In the genomic region with DNA sequence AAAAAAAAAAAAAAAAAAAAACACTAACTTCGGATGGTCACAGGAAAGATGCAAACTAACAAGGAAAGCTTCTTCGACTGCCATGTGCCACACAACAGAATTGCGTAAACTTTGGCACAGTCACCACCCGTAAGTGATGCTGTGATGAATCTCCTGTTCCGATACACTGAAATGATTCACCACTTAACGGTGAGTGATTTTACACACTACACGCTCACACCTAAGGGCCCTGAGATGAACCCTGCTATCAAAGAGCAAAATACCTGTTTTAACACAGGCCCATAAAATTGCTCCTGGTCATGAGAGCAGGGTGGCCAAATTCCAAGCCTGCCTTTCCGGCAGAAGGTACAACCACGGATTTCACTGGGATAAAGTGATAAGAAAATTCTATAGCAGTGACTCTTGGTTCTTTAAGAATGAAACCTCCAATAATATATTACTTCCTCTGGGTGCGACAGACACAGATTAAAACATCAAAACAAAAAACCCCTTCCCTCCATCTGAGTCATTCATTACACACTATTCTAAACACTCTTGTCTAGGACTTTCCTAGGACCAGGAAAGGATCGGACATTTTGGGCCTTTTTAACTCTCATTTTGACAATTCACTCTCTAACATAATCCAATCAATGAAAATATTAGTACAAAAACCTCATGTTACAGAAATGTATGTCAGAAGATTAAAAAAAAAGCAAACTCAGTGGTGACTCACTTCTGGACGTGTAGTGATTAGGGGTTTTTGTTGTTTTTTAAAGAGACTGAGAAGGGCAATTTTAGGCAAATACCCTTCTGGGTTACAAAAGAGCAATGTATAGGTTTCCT, we compare ENCODE assay signal across 8 cellular contexts. TPM values are rescaled to one million over a fixed set of nuclear protein-coding genes. Genes with fewer than 3 reads are reported as not detected.
A peak's percentile ranks its signal among the peaks of the same experiment; 100 is the strongest.
DNase-seq lines count a peak whose midpoint lies in the region; ATAC-seq and TF ChIP-seq lines count a peak whose summit lies in the region.

No MANE protein-coding gene starts in this region.

- DNase-seq in CD4-positive, alpha-beta T cell: peak in 1 of 10 experiments; percentile 14
- DNase-seq in activated CD4-positive, alpha-beta memory T cell treated with anti-CD3 and anti-CD28 coated beads, Interleukin-2, amount 10 ng/mL, durations not matched to agents 7 days and 5 days: peak; percentile 61
- DNase-seq in germinal center (ENCODE audit: low spot score) (peak; percentile 58), stomach (no peak), NCI-H1417 (lab: John Stamatoyannopoulos, UW) (no peak), Ammon's horn (ENCODE audit: low spot score) (no peak)

- peak overlapping the region in 2 of 4 donors; percentile 0 to 3 for H3K4me3 ChIP-seq in stomach

- peak; percentile 63 for ATAC-seq in CD4-positive, alpha-beta T cell (ENCODE audit: poor library complexity)
- ATAC-seq in GM19455 (IDR thresholded peaks at IDR 0.05; ENCODE audit: unreplicated experiment) (peak; percentile 54), HG03439 (IDR thresholded peaks at IDR 0.05; ENCODE audit: unreplicated experiment) (peak; percentile 60)

- CTCF ChIA-PET in CD4-positive, alpha-beta T cell (lab: Charles Lee): interaction anchor here (0.9 to 2.3 kb wide), 3 partner anchors 11 to 65 kb away, joined by 3 to 7 read pairs (median 4); no protein-coding TSS in a partner anchor
- CTCF ChIA-PET in activated CD4-positive, alpha-beta memory T cell treated with anti-CD3 and anti-CD28 coated beads, Interleukin-2, amount 10 ng/mL, durations not matched to agents 7 days and 5 days (lab: Charles Lee): interaction anchor here (0.6 to 1.9 kb wide), 7 partner anchors 11 to 95 kb away, joined by 3 to 13 read pairs (median 4); no protein-coding TSS in a partner anchor

- TF ChIP-seq POLR2A in stomach (IDR thresholded peaks at IDR 0.05): no peak

- H3K27me3 Mint-ChIP-seq in CD4-positive, alpha-beta T cell: no peaks in the 10 kb centered on the region
- peaks cover 1% of the 10 kb centered on the region for H3K27me3 Mint-ChIP-seq in activated CD4-positive, alpha-beta memory T cell treated with anti-CD3 and anti-CD28 coated beads, Interleukin-2, amount 10 ng/mL, durations not matched to agents 7 days and 5 days

- H3K4me1 Mint-ChIP-seq in CD4-positive, alpha-beta T cell (ENCODE audit: low read depth): peaks cover 46% of the 10 kb centered on the region
- H3K4me1 Mint-ChIP-seq in activated CD4-positive, alpha-beta memory T cell treated with anti-CD3 and anti-CD28 coated beads, Interleukin-2, amount 10 ng/mL, durations not matched to agents 7 days and 5 days: peaks cover 70% of the 10 kb centered on the region

- WGBS in stomach, 5 donors: 28 to 39% (median 37%) methylated on average over 12 of the region's 12 CpGs

- no peak for TF ChIP-seq EP300 in stomach (IDR thresholded peaks at IDR 0.05)

- no peak overlapping the region for H3K27ac ChIP-seq in CD4-positive, alpha-beta T cell (ENCODE audit: low read depth, low read length)
- H3K27ac ChIP-seq in stomach: peak overlapping the region in 4 of 5 donors; percentile 26 to 96 (median 82)

- no peaks in the 10 kb centered on the region for H3K36me3 ChIP-seq in stomach

- H3K36me3 Mint-ChIP-seq in CD4-positive, alpha-beta T cell (ENCODE audit: low read depth): no peaks in the 10 kb centered on the region
- H3K36me3 Mint-ChIP-seq in activated CD4-positive, alpha-beta memory T cell treated with anti-CD3 and anti-CD28 coated beads, Interleukin-2, amount 10 ng/mL, durations not matched to agents 7 days and 5 days (ENCODE audit: low read depth): peaks cover 19% of the 10 kb centered on the region

- H3K4me1 ChIP-seq in stomach: peaks cover 67 to 100% (median 86%) of the 10 kb centered on the region in 4 donors

- peak overlapping the region; percentile 47 for H3K27ac Mint-ChIP-seq in CD4-positive, alpha-beta T cell
- H3K27ac Mint-ChIP-seq in activated CD4-positive, alpha-beta memory T cell treated with anti-CD3 and anti-CD28 coated beads, Interleukin-2, amount 10 ng/mL, durations not matched to agents 7 days and 5 days: peak overlapping the region; percentile 90

- POLR2A ChIA-PET in CD4-positive, alpha-beta T cell (lab: Charles Lee): interaction anchor here (1.3 kb wide), 1 partner anchor 28 kb away, joined by 3 read pairs; a partner anchor contains a TSS
- POLR2A ChIA-PET in activated CD4-positive, alpha-beta memory T cell treated with anti-CD3 and anti-CD28 coated beads, Interleukin-2, amount 10 ng/mL, durations not matched to agents 7 days and 5 days (lab: Charles Lee): interaction anchor here (0.9 to 4.7 kb wide), 13 partner anchors 9 to 251 kb away, joined by 3 to 50 read pairs (median 5); a partner anchor contains a TSS

- no peaks in the 10 kb centered on the region for H3K9me3 ChIP-seq in CD4-positive, alpha-beta T cell (ENCODE audit: control insufficient read depth, low read length)
- no peaks in the 10 kb centered on the region for H3K9me3 ChIP-seq in stomach

- peak overlapping the region; percentile 47 for H3K4me3 Mint-ChIP-seq in CD4-positive, alpha-beta T cell
- peak overlapping the region; percentile 64 for H3K4me3 Mint-ChIP-seq in activated CD4-positive, alpha-beta memory T cell treated with anti-CD3 and anti-CD28 coated beads, Interleukin-2, amount 10 ng/mL, durations not matched to agents 7 days and 5 days

- no peaks in the 10 kb centered on the region for H3K9me3 Mint-ChIP-seq in CD4-positive, alpha-beta T cell
- peaks cover 2% of the 10 kb centered on the region for H3K9me3 Mint-ChIP-seq in activated CD4-positive, alpha-beta memory T cell treated with anti-CD3 and anti-CD28 coated beads, Interleukin-2, amount 10 ng/mL, durations not matched to agents 7 days and 5 days

- no peak for TF ChIP-seq CTCF in CD4-positive, alpha-beta T cell (IDR thresholded peaks at IDR 0.05)
- TF ChIP-seq CTCF in stomach (IDR thresholded peaks at IDR 0.05): no peak

- intact Hi-C loops in CD4-positive, alpha-beta T cell (cut with DNase I, micrococcal nuclease): no loop called here
- intact Hi-C loops in stomach (cut with DNase I; ENCODE audit: low total_unique reads): no loop called here

- H3K27me3 ChIP-seq in CD4-positive, alpha-beta T cell (ENCODE audit: control insufficient read depth, insufficient read depth, low read length): no peaks in the 10 kb centered on the region
- no peaks in the 10 kb centered on the region for H3K27me3 ChIP-seq in stomach

RNA-seq across cellular contexts. Expression of a gene that starts 28.3 kb away (rescaled TPM):
- 10 to 100 TPM; 30.1 to 33.1 TPM for total RNA-seq in CD4-positive, alpha-beta T cell
- 10 to 100 TPM; 43.0 to 43.7 TPM for total RNA-seq in activated CD4-positive, alpha-beta memory T cell treated with anti-CD3 and anti-CD28 coated beads, Interleukin-2, amount 10 ng/mL, durations not matched to agents 7 days and 5 days
- total RNA-seq in stomach: 100 to 1,000 TPM in 3 of 5 donors, 10 to 100 TPM in 2; 85.8 to 278 (median 101) TPM
- polyA plus RNA-seq in stomach: 10 to 100 TPM; 20.2 to 31.5 (median 21.2) TPM

Comparison
In these comparisons a context has a peak if more than half of its experiments do, and no peak if none do; other contexts are left out.
1. DNase-seq: peak in activated CD4-positive, alpha-beta memory T cell treated with anti-CD3 and anti-CD28 coated beads, Interleukin-2, amount 10 ng/mL, durations not matched to agents 7 days and 5 days (single experiment) and germinal center (single experiment); none in stomach (single experiment), NCI-H1417 (0 of 3) and Ammon's horn (single experiment).
2. Peak in every context shown above with its lines, with median percentiles within 50 percentile points of each other: ATAC-seq.